Comparison of ENCODE assay signal across 19 cellular contexts in the genomic region with DNA sequence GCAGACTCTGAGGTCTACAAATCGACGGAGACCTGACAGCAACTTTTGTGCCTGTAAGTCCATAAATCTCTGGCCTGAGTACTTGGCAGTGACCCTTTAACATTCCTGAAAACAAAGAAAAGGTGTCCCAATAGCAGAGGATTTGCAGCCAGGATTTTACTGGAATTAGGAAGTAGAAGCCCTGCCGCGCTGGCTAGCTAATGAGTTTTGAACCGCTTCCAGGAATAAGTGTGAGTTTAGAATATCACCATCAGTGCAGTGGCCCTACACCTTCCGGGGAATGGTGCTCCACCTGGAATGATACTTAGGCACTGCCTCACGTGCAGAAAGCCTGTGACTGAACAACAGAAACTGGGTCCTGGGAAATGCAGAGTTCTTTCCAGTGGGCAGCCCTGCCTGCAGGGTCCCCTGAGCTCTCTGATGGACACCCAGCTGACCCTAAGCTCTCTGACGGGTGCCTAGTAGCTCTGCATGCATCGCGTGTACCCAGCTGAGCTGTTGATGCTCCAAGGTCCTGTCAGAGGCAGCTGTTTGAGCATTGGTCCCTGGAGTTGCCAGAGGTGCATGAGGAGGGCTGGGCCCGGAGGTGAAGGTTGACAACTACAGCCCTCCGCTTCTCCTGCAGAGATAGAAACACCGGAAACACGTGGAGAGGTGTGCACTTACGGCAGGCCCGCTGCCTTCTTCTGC.
DNase-seq lines count a peak whose midpoint lies in the region; ATAC-seq, FAIRE-seq and TF ChIP-seq lines count a peak whose summit lies in the region.
"Had no signal": no experiment of that assay in that cellular context is flagged by ENCODE, and none has a peak within 500 bp of the region (broad histone marks: within the 10 kb centered on the region; RNA-seq: fewer than 3 reads in every experiment).

No MANE protein-coding gene starts in this region.

- H3K27ac ChIP-seq in right atrium auricular region (no peak overlapping the region), left lung (no peak overlapping the region), vagina (peak overlapping the region; percentile 13)
- H3K27ac ChIP-seq: BLaER1 had no signal

- intact Hi-C loops in Right ventricle myocardium inferior (cut with DNase I) (no loop called here), left lung (cut with DNase I) (no loop called here), vagina (cut with DNase I) (no loop called here)

- H3K36me3 Mint-ChIP-seq in T-cell, result peaks cover 6% of the 10 kb centered on the region

- H3K27me3 ChIP-seq in right atrium auricular region (no peaks in the 10 kb centered on the region), bronchial epithelial cell (ENCODE audit: control insufficient read depth, insufficient read depth, low read length) (no peaks in the 10 kb centered on the region), left lung (no peaks in the 10 kb centered on the region), vagina (no peaks in the 10 kb centered on the region)
- H3K27me3 ChIP-seq: BLaER1, Peyer's patch had no signal

- POLR2A ChIA-PET in T-cell (lab: Charles Lee), result no interaction called here

- CTCF ChIA-PET in T-cell (lab: Charles Lee), result no interaction called here

- no peaks in the 10 kb centered on the region for H3K36me3 ChIP-seq in right atrium auricular region
- H3K36me3 ChIP-seq in bronchial epithelial cell (ENCODE audit: control insufficient read depth, insufficient read depth, low read length), result peaks cover 1% of the 10 kb centered on the region
- peaks cover 0 to 7% of the 10 kb centered on the region in 2 donors for H3K36me3 ChIP-seq in left lung
- no peaks in the 10 kb centered on the region for H3K36me3 ChIP-seq in vagina
- H3K36me3 ChIP-seq: Peyer's patch had no signal

- no peak overlapping the region for H3K27ac Mint-ChIP-seq in T-cell

- no peaks in the 10 kb centered on the region for H3K4me1 Mint-ChIP-seq in T-cell

- DNase-seq in Right ventricle myocardium inferior (ENCODE audit: missing footprints), result peak; percentile 43
- DNase-seq in right atrium auricular region (ENCODE audit: low spot score), result no peak
- no peak for DNase-seq in bronchial epithelial cell (ENCODE audit: low read depth)
- DNase-seq in left lung, result no peak
- no peak for DNase-seq in vagina (ENCODE audit: extremely low spot score in 2 of 2)
- DNase-seq in GM12892 (ENCODE audit: insufficient read length), result no peak
- no peak for DNase-seq in T-cell
- no peak for DNase-seq in hypothalamus (lab: John Stamatoyannopoulos, UW)
- DNase-seq: DND-41, HCEC 1CT, NCI-H1417 treated with DMSO at 0.1 percent for 48 hours, NCI-H1930, NCI-H2171 treated with DMSO at 0.1 percent for 48 hours, NCI-H446 treated with DMSO at 0.1 percent for 48 hours, NCI-H82, Peyer's patch, SHP77 had no signal

- FAIRE-seq in bronchial epithelial cell (lab: Jason Lieb, UNC) (peak; percentile 7), GM12892 (lab: Jason Lieb, UNC) (no peak)
- FAIRE-seq: G401.6 had no signal

- H3K4me3 ChIP-seq in right atrium auricular region, result no peak overlapping the region
- no peak overlapping the region for H3K4me3 ChIP-seq in bronchial epithelial cell (ENCODE audit: low read depth, low read length)
- no peak overlapping the region for H3K4me3 ChIP-seq in left lung
- H3K4me3 ChIP-seq in vagina, result no peak overlapping the region
- H3K4me3 ChIP-seq: BLaER1, Peyer's patch had no signal

- H3K9me3 ChIP-seq in right atrium auricular region (no peaks in the 10 kb centered on the region), left lung (no peaks in the 10 kb centered on the region), vagina (no peaks in the 10 kb centered on the region)
- H3K9me3 ChIP-seq: BLaER1, Peyer's patch had no signal

- no peak overlapping the region for H3K4me3 Mint-ChIP-seq in T-cell

- H3K4me1 ChIP-seq in right atrium auricular region (no peaks in the 10 kb centered on the region), left lung (no peaks in the 10 kb centered on the region), vagina (peaks cover 28% of the 10 kb centered on the region)
- H3K4me1 ChIP-seq: Peyer's patch had no signal

- no peaks in the 10 kb centered on the region for H3K27me3 Mint-ChIP-seq in T-cell

- TF ChIP-seq POLR2A in vagina (IDR thresholded peaks at IDR 0.05), result no peak
- TF ChIP-seq POLR2A in GM12892 (IDR thresholded peaks at IDR 0.05; ENCODE audit: low read depth, low read length), result no peak

- TF ChIP-seq CTCF in right atrium auricular region (IDR thresholded peaks at IDR 0.05) (no peak), bronchial epithelial cell (IDR thresholded peaks at IDR 0.05; ENCODE audit: insufficient read depth, low read length, severe bottlenecking) (no peak), left lung (IDR thresholded peaks at IDR 0.05) (no peak), vagina (IDR thresholded peaks at IDR 0.05) (no peak)

- no peak for ATAC-seq in Right ventricle myocardium inferior
- peak; percentile 17 for ATAC-seq in left lung
- no peak for ATAC-seq in T-cell (replicated peaks in 1 of 4)

- H3K9me3 Mint-ChIP-seq in T-cell, result no peaks in the 10 kb centered on the region
